Comparison of ENCODE assay signal across 19 cellular contexts in the genomic region with DNA sequence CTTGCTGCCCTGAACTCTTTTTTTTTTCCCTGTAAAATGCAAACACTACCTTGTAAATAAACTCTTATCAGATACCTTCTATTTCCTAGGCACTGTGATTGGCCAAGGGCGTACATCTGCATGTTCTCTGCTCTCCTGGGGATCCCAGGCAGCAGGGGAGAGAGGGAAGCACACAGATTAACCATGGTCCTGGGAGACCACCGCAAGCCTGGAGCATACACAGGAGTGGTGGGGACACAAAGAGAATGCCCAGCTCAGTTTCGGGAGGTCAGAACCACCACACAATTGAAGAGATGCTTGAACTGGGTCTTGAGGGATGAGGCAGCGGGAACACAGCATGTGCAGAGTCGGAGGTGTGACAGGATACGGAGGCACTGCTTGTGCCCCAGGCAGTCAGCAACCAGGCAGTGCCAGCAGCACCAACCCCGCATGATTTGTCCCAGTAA. TPM values are rescaled to one million over a fixed set of nuclear protein-coding genes. Genes with fewer than 3 reads are reported as not detected.
A peak's percentile ranks its signal among the peaks of the same experiment; 100 is the strongest.
DNase-seq lines count a peak whose midpoint lies in the region; ATAC-seq, FAIRE-seq and TF ChIP-seq lines count a peak whose summit lies in the region.
"Had no signal": no experiment of that assay in that cellular context is flagged by ENCODE, and none has a peak within 500 bp of the region (broad histone marks: within the 10 kb centered on the region; RNA-seq: fewer than 3 reads in every experiment).

No MANE protein-coding gene starts in this region.

- TF ChIP-seq EP300 in HepG2 (IDR thresholded peaks at IDR 0.05; ENCODE audit: low read depth in 2 of 2, low read length in 2 of 2) (peak in 1 of 2 experiments; percentile 0; a peak in 1 of 4 replicates), HepG2 (CRISPR knock-in tag; IDR thresholded peaks at IDR 0.05; ENCODE audit: borderline replicate concordance) (no peak)

- H2AFZ ChIP-seq in HepG2 (ENCODE audit: low read length) = no peak overlapping the region

- POLR2A ChIA-PET in HepG2 (lab: Yijun Ruan, JAX) = interaction anchor here (1.1 kb wide), 1 partner anchor 10 kb away, joined by 3 read pairs; no protein-coding TSS in a partner anchor

- DNase-seq in right cardiac atrium (no peak), cardiac septum (ENCODE audit: low spot score) (no peak), NCI-H345 treated with DMSO at 0.1 percent for 48 hours (lab: John Stamatoyannopoulos, UW; ENCODE audit: unreplicated experiment) (peak; percentile 50), HepG2 (ENCODE audit: low spot score) (peak; percentile 62), uterus (no peak), DMS53 treated with DMSO at 0.1 percent for 48 hours (lab: John Stamatoyannopoulos, UW; ENCODE audit: unreplicated experiment) (no peak), head of caudate nucleus (no peak)
- DNase-seq in stimulated activated naive CD8-positive, alpha-beta T cell treated with anti-CD3 and anti-CD28 coated beads, Interleukin-15, amount 100 ng/mL, for 72 hours = no peak
- DNase-seq: DND-41, H9, IMR-90, NCI-H146, NCI-H2107, NCI-H446 had no signal

- WGBS in right cardiac atrium = 75% methylated on average over 7 of the region's 7 CpGs
- 73% methylated on average over 7 of the region's 7 CpGs for WGBS in HepG2 (ENCODE audit: low lambda C conversion rate)

- H3K4me3 Mint-ChIP-seq in stimulated activated naive CD8-positive, alpha-beta T cell treated with anti-CD3 and anti-CD28 coated beads, Interleukin-15, amount 100 ng/mL, for 72 hours = no peak overlapping the region
- H3K4me3 Mint-ChIP-seq: H9 had no signal

- no peaks in the 10 kb centered on the region for H3K4me1 Mint-ChIP-seq in stimulated activated naive CD8-positive, alpha-beta T cell treated with anti-CD3 and anti-CD28 coated beads, Interleukin-15, amount 100 ng/mL, for 72 hours

- H3K4me3 ChIP-seq in right cardiac atrium (ENCODE audit: low read length) = no peak overlapping the region
- no peak overlapping the region; a peak in 2 of 6 replicates for H3K4me3 ChIP-seq in HepG2 (replicated peaks in 1 of 3; ENCODE audit: insufficient read depth in 1 of 3, low read depth in 2 of 3, low read length in 3 of 3)
- H3K4me3 ChIP-seq in uterus = no peak overlapping the region

- CTCF ChIA-PET in HepG2 (lab: Yijun Ruan, JAX; ENCODE audit: low intra/inter-chr PET ratio, low total read pairs) = no interaction called here

- TF ChIP-seq CTCF in HepG2 (CRISPR knock-in tag; IDR thresholded peaks at IDR 0.05) (no peak), uterus (IDR thresholded peaks at IDR 0.05) (no peak)

- H3K27me3 ChIP-seq in right cardiac atrium (ENCODE audit: control insufficient read depth, insufficient read depth) (no peaks in the 10 kb centered on the region), HepG2 (ENCODE audit: control insufficient read depth in 1 of 2, insufficient read depth in 2 of 2, low read length in 2 of 2) (no peaks in the 10 kb centered on the region), uterus (no peaks in the 10 kb centered on the region)

- TF ChIP-seq RAD21 in HepG2 (CRISPR knock-in tag; IDR thresholded peaks at IDR 0.05) = no peak

- H3K27ac Mint-ChIP-seq in stimulated activated naive CD8-positive, alpha-beta T cell treated with anti-CD3 and anti-CD28 coated beads, Interleukin-15, amount 100 ng/mL, for 72 hours = no peak overlapping the region
- H3K27ac Mint-ChIP-seq: H9 had no signal

- intact Hi-C loops in right cardiac atrium (cut with DNase I) (no loop called here), cardiac septum (cut with DNase I) (no loop called here), HepG2 (cut with micrococcal nuclease; ENCODE audit: unreplicated experiment) (loop anchor here (10.0 kb wide), 1 partner anchor 171 kb away; no protein-coding TSS in a partner anchor), uterus (cut with DNase I; ENCODE audit: low total_unique reads) (no loop called here), head of caudate nucleus (cut with DNase I) (no loop called here)

- H3K79me2 ChIP-seq in HepG2 (ENCODE audit: insufficient read depth, low read length) = peaks cover 83% of the 10 kb centered on the region

- TF ChIP-seq POLR2A in HepG2 (IDR thresholded peaks at IDR 0.05; ENCODE audit: insufficient read depth in 1 of 2, low read depth in 2 of 2, low read length in 2 of 2) (no peak), uterus (IDR thresholded peaks at IDR 0.05) (no peak)

- H3K36me3 ChIP-seq in HepG2 (replicated peaks in 1 of 2; ENCODE audit: control insufficient read depth in 1 of 2, insufficient read depth in 2 of 2, low read length in 2 of 2) (peaks cover 0 to 5% of the 10 kb centered on the region in 2 experiments; a peak in 1 of 5 replicates), uterus (no peaks in the 10 kb centered on the region)

- peaks cover 69% of the 10 kb centered on the region for H3K27me3 Mint-ChIP-seq in stimulated activated naive CD8-positive, alpha-beta T cell treated with anti-CD3 and anti-CD28 coated beads, Interleukin-15, amount 100 ng/mL, for 72 hours

- H4K20me1 ChIP-seq in HepG2 (ENCODE audit: insufficient read depth, low read length) = no peaks in the 10 kb centered on the region

- H3K27ac ChIP-seq in right cardiac atrium (ENCODE audit: low read length) = no peak overlapping the region
- peak overlapping the region; percentile 48 for H3K27ac ChIP-seq in HepG2 (ENCODE audit: extremely low read length, insufficient read depth, low read length)
- H3K27ac ChIP-seq in uterus = peak overlapping the region; percentile 54 to 60
- H3K27ac ChIP-seq: C4-2B had no signal

- no peaks in the 10 kb centered on the region for H3K9me3 Mint-ChIP-seq in stimulated activated naive CD8-positive, alpha-beta T cell treated with anti-CD3 and anti-CD28 coated beads, Interleukin-15, amount 100 ng/mL, for 72 hours
- H3K9me3 Mint-ChIP-seq: H9 had no signal

- H3K9ac ChIP-seq in HepG2 (ENCODE audit: insufficient read depth, low read depth, low read length) = no peak overlapping the region

- in situ Hi-C loops in HepG2 (cut with HindIII; ENCODE audit: extremely low pct_ligation_motif_present, low pct_unique_long_range_greater_than_20kb) = loop anchor here (5.0 kb wide), 1 partner anchor 39 kb away; no protein-coding TSS in a partner anchor

- peak overlapping the region; percentile 50 for H3K4me2 ChIP-seq in HepG2 (ENCODE audit: low read depth, low read length)

- BruUV-seq in HepG2 (replicated peaks; lab: Mats Ljungman, UMichigan) = no TSS peak

- H3K4me1 ChIP-seq in right cardiac atrium (ENCODE audit: control insufficient read depth, insufficient read depth, low read length) = no peaks in the 10 kb centered on the region
- H3K4me1 ChIP-seq in HepG2 (ENCODE audit: insufficient read depth, low read length) = peaks cover 96% of the 10 kb centered on the region
- no peaks in the 10 kb centered on the region for H3K4me1 ChIP-seq in uterus

- ATAC-seq in right cardiac atrium (peak; percentile 46 to 56), HepG2 (peak; percentile 8; the same call in 1 of the 3 replicates)
- no peak for ATAC-seq in stimulated activated naive CD8-positive, alpha-beta T cell treated with anti-CD3 and anti-CD28 coated beads, Interleukin-15, amount 100 ng/mL, for 72 hours
- ATAC-seq: Right ventricle myocardium inferior had no signal

- no peaks in the 10 kb centered on the region for H3K9me3 ChIP-seq in right cardiac atrium (ENCODE audit: control insufficient read depth, low read length)
- no peaks in the 10 kb centered on the region for H3K9me3 ChIP-seq in HepG2 (ENCODE audit: low read length)
- H3K9me3 ChIP-seq in uterus = no peaks in the 10 kb centered on the region

- peak; percentile 15 for FAIRE-seq in HepG2 (lab: Jason Lieb, UNC)
- FAIRE-seq: D721Med, RCC 7860 had no signal

TF ChIP-seq in HepG2, 621 proteins besides CTCF, POLR2A, EP300 and RAD21 (continues in another document):
- TF ChIP-seq, protein P1, sequence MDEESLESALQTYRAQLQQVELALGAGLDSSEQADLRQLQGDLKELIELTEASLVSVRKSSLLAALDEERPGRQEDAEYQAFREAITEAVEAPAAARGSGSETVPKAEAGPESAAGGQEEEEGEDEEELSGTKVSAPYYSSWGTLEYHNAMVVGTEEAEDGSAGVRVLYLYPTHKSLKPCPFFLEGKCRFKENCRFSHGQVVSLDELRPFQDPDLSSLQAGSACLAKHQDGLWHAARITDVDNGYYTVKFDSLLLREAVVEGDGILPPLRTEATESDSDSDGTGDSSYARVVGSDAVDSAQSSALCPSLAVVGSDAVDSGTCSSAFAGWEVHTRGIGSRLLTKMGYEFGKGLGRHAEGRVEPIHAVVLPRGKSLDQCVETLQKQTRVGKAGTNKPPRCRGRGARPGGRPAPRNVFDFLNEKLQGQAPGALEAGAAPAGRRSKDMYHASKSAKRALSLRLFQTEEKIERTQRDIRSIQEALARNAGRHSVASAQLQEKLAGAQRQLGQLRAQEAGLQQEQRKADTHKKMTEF (CRISPR knock-in tag; IDR thresholded peaks at IDR 0.05) = no peak
- TF ChIP-seq KMT2A (CRISPR knock-in tag; IDR thresholded peaks at IDR 0.05) = peak; percentile 40; the same call in 1 of the 2 replicates

RNA-seq across cellular contexts. Expression of a gene that starts 2.1 kb away (rescaled TPM):
- total RNA-seq in right cardiac atrium (10 to 100 TPM in 3 of 4 donors, 1 to 10 TPM in 1; 7.3 to 17.7 (median 11.1) TPM), cardiac septum (2.9 TPM), HepG2 (2016; rRNA removed; fragmentation: Illumina TruSeq; extraction: Trizol) (61.2 and 64.2 TPM in 2 replicates), uterus (100 to 1,000 TPM in 2 of 4 donors, 10 to 100 TPM in 2; 20.3 to 166 (median 78.8) TPM)
- polyA plus RNA-seq in right cardiac atrium (4.6 TPM), HepG2 (2011; rRNA removed) (26.8 and 31.3 TPM in 2 replicates)
- total RNA-seq in HepG2 (2016; cell fraction: cytosol; rRNA removed; fragmentation: Illumina TruSeq; extraction: Trizol; ENCODE audit: low read depth) = 22.9 and 28.7 TPM in 2 replicates
- 62.9 and 63.8 TPM in 2 replicates for total RNA-seq in HepG2 (2016; cell fraction: insoluble cytoplasmic fraction; rRNA removed; fragmentation: Illumina TruSeq; extraction: Trizol)
- 43.0 and 57.1 TPM in 2 replicates for total RNA-seq in HepG2 (2016; cell fraction: membrane; rRNA removed; fragmentation: Illumina TruSeq; extraction: Trizol)
- 118 and 132 TPM in 2 replicates for total RNA-seq in HepG2 (2016; cell fraction: nucleus; rRNA removed; fragmentation: Illumina TruSeq; extraction: Trizol)
- 20.4 and 21.0 TPM in 2 replicates for polyA plus RNA-seq in HepG2 (2011; cell fraction: cytosol; rRNA removed)
- 110 and 130 TPM in 2 replicates for polyA plus RNA-seq in HepG2 (2011; cell fraction: nucleus; rRNA removed)
- polyA plus RNA-seq in HepG2 (2012) = 47.0 and 84.0 TPM in 2 replicates
- polyA plus RNA-seq in HepG2 (2016; cell fraction: cytosol; fragmentation: Illumina TruSeq; extraction: Trizol; ENCODE audit: low read depth) = 10.7 and 14.3 TPM in 2 replicates
- polyA plus RNA-seq in HepG2 (2016; cell fraction: insoluble cytoplasmic fraction; fragmentation: Illumina TruSeq; extraction: Trizol; ENCODE audit: low read depth) = 38.8 and 51.0 TPM in 2 replicates
- 17.8 and 18.3 TPM in 2 replicates for polyA plus RNA-seq in HepG2 (2016; cell fraction: membrane; fragmentation: Illumina TruSeq; extraction: Trizol; ENCODE audit: low read depth)
- 158 and 174 TPM in 2 replicates for polyA plus RNA-seq in HepG2 (2016; cell fraction: nucleus; fragmentation: Illumina TruSeq; extraction: Trizol; ENCODE audit: insufficient read depth, low read depth)
- polyA minus RNA-seq in HepG2 (2011; rRNA and poly(A)+ RNA removed; ENCODE audit: low replicate concordance) = 1.5 and 97.9 TPM in 2 replicates
- polyA minus RNA-seq in HepG2 (2011; cell fraction: cytosol; rRNA and poly(A)+ RNA removed) = 60.3 and 64.2 TPM in 2 replicates
- polyA minus RNA-seq in HepG2 (2011; cell fraction: nucleus; rRNA and poly(A)+ RNA removed) = 142 and 160 TPM in 2 replicates
- total RNA-seq: HT-29, IMR-90 had no signal

Comparison
In these comparisons a context has a peak if more than half of its experiments do, and no peak if none do; other contexts are left out.
1. DNase-seq: peak in NCI-H345 treated with DMSO at 0.1 percent for 48 hours (single experiment) and HepG2 (single experiment); none in right cardiac atrium (0 of 3), cardiac septum (single experiment), uterus (0 of 2), DMS53 treated with DMSO at 0.1 percent for 48 hours (single experiment), head of caudate nucleus (0 of 42) and stimulated activated naive CD8-positive, alpha-beta T cell treated with anti-CD3 and anti-CD28 coated beads, Interleukin-15, amount 100 ng/mL, for 72 hours (0 of 2).